1 cellular context compared by ENCODE assay signal in genomic region chr10:34121125-34121973, GRCh38.
TF ChIP-seq lines count a peak whose summit lies in the region.

No MANE protein-coding gene starts in this region.

TF ChIP-seq in HepG2, 621 proteins besides CTCF, POLR2A, EP300 and RAD21 (continued from another document and continues in another):
- no peak for TF ChIP-seq ZNF777 (CRISPR knock-in tag; IDR thresholded peaks at IDR 0.05)
- TF ChIP-seq MTA1 (CRISPR knock-in tag; IDR thresholded peaks at IDR 0.05; ENCODE audit: borderline replicate concordance), result no peak
- TF ChIP-seq MZF1 (CRISPR knock-in tag; IDR thresholded peaks at IDR 0.05; ENCODE audit: borderline replicate concordance), result no peak
- TF ChIP-seq KDM5B (CRISPR knock-in tag; IDR thresholded peaks at IDR 0.05; ENCODE audit: borderline replicate concordance), result no peak
- peak; percentile 58 for TF ChIP-seq ZNF629 (CRISPR knock-in tag; conservative IDR thresholded peaks at IDR 0.05)
- no peak for TF ChIP-seq ZFYVE20 (CRISPR knock-in tag; IDR thresholded peaks at IDR 0.05; ENCODE audit: borderline replicate concordance, low read depth)
- no peak for TF ChIP-seq SMAD9 (CRISPR knock-in tag; IDR thresholded peaks at IDR 0.05)
- TF ChIP-seq ZFAT (CRISPR knock-in tag; conservative IDR thresholded peaks at IDR 0.05), result no peak
- TF ChIP-seq SNAPC2 (CRISPR knock-in tag; IDR thresholded peaks at IDR 0.05), result no peak
- TF ChIP-seq ZNF331 (CRISPR knock-in tag; IDR thresholded peaks at IDR 0.05), result peak; percentile 97
- TF ChIP-seq ZNF691 (CRISPR knock-in tag; IDR thresholded peaks at IDR 0.05; ENCODE audit: borderline replicate concordance, low read depth), result peak; percentile 44; the same call in 1 of the 2 replicates
- no peak for TF ChIP-seq ZBTB4 (CRISPR knock-in tag; IDR thresholded peaks at IDR 0.05; ENCODE audit: borderline replicate concordance)
- TF ChIP-seq HES4 (CRISPR knock-in tag; IDR thresholded peaks at IDR 0.05; ENCODE audit: borderline replicate concordance), result no peak
- TF ChIP-seq ZNF484 (CRISPR knock-in tag; IDR thresholded peaks at IDR 0.05; ENCODE audit: borderline replicate concordance, low read depth), result no peak
- TF ChIP-seq ZNF768 (CRISPR knock-in tag; IDR thresholded peaks at IDR 0.05), result no peak
- TF ChIP-seq LCORL (IDR thresholded peaks at IDR 0.05), result peak; percentile 97
- peak; percentile 93 for TF ChIP-seq LCORL (CRISPR knock-in tag; IDR thresholded peaks at IDR 0.05)
- TF ChIP-seq SNRNP70 (IDR thresholded peaks at IDR 0.05; ENCODE audit: low read depth, low read length), result no peak
- TF ChIP-seq ZBTB21 (CRISPR knock-in tag; IDR thresholded peaks at IDR 0.05), result peak; percentile 38; the same call in 1 of the 2 replicates
- TF ChIP-seq KLF15 (CRISPR knock-in tag; IDR thresholded peaks at IDR 0.05; ENCODE audit: borderline replicate concordance), result no peak
- TF ChIP-seq ZSCAN12 (CRISPR knock-in tag; IDR thresholded peaks at IDR 0.05), result no peak
- TF ChIP-seq ZFX (CRISPR knock-in tag; IDR thresholded peaks at IDR 0.05; ENCODE audit: low read depth), result peak; percentile 73
- TF ChIP-seq ZNF343 (CRISPR knock-in tag; IDR thresholded peaks at IDR 0.05), result no peak; the same call in 1 of the 2 replicates
- 0 out of 2 replicates have a peak, but pooled peaks have one; percentile 55 for TF ChIP-seq ZNF230 (CRISPR knock-in tag; IDR thresholded peaks at IDR 0.05)
- no peak for TF ChIP-seq REL (CRISPR knock-in tag; conservative IDR thresholded peaks at IDR 0.05)
- TF ChIP-seq ZNF512 (CRISPR knock-in tag; IDR thresholded peaks at IDR 0.05), result no peak
- TF ChIP-seq PBX3 (CRISPR knock-in tag; IDR thresholded peaks at IDR 0.05; ENCODE audit: borderline replicate concordance), result no peak
- TF ChIP-seq ARNT2 (CRISPR knock-in tag; IDR thresholded peaks at IDR 0.05; ENCODE audit: low read depth), result no peak
- no peak for TF ChIP-seq LBX2 (CRISPR knock-in tag; IDR thresholded peaks at IDR 0.05; ENCODE audit: borderline replicate concordance)
- TF ChIP-seq BRCA1 (CRISPR knock-in tag; IDR thresholded peaks at IDR 0.05), result peak; percentile 74; the same call in 1 of the 2 replicates
- TF ChIP-seq SMYD3 (CRISPR knock-in tag; IDR thresholded peaks at IDR 0.05), result no peak
- TF ChIP-seq TFE3 (CRISPR knock-in tag; IDR thresholded peaks at IDR 0.05), result peak; percentile 87
- no peak for TF ChIP-seq MYC (CRISPR knock-in tag; IDR thresholded peaks at IDR 0.05; ENCODE audit: borderline replicate concordance)
- no peak for TF ChIP-seq NFE2L2 (IDR thresholded peaks at IDR 0.05; ENCODE audit: low read length)
- TF ChIP-seq ZFP82 (CRISPR knock-in tag; IDR thresholded peaks at IDR 0.05; ENCODE audit: borderline replicate concordance), result peak; percentile 33; the same call in 1 of the 2 replicates
- TF ChIP-seq ZNF563 (CRISPR knock-in tag; IDR thresholded peaks at IDR 0.05), result no peak
- TF ChIP-seq ELF4 (CRISPR knock-in tag; IDR thresholded peaks at IDR 0.05; ENCODE audit: borderline replicate concordance), result no peak
- peak; percentile 84; the same call in 1 of the 2 replicates for TF ChIP-seq CHD4 (IDR thresholded peaks at IDR 0.05; ENCODE audit: borderline replicate concordance, low read length)
- peak; percentile 94 for TF ChIP-seq SMAD3 (CRISPR knock-in tag; IDR thresholded peaks at IDR 0.05)
- TF ChIP-seq CC2D1A (CRISPR knock-in tag; IDR thresholded peaks at IDR 0.05), result no peak
- no peak for TF ChIP-seq TEAD2 (CRISPR knock-in tag; IDR thresholded peaks at IDR 0.05)
- TF ChIP-seq TFDP2 (CRISPR knock-in tag; IDR thresholded peaks at IDR 0.05), result peak; percentile 41
- TF ChIP-seq YEATS2 (CRISPR knock-in tag; IDR thresholded peaks at IDR 0.05; ENCODE audit: borderline replicate concordance), result peak; percentile 68; the same call in 1 of the 2 replicates
- TF ChIP-seq ZNF766 (CRISPR knock-in tag; IDR thresholded peaks at IDR 0.05; ENCODE audit: borderline replicate concordance), result no peak
- peak; percentile 97 for TF ChIP-seq KDM6A (CRISPR knock-in tag; IDR thresholded peaks at IDR 0.05; ENCODE audit: low read depth)
- TF ChIP-seq KAT8 (CRISPR knock-in tag; IDR thresholded peaks at IDR 0.05), result peak; percentile 79
- no peak for TF ChIP-seq ZNF607 (CRISPR knock-in tag; IDR thresholded peaks at IDR 0.05; ENCODE audit: borderline replicate concordance)
- 0 out of 2 replicates have a peak, but pooled peaks have one; percentile 32 for TF ChIP-seq ZNF761 (CRISPR knock-in tag; conservative IDR thresholded peaks at IDR 0.05)
- no peak for TF ChIP-seq JUNB (CRISPR knock-in tag; IDR thresholded peaks at IDR 0.05; ENCODE audit: borderline replicate concordance)
- no peak for TF ChIP-seq SP2 (CRISPR knock-in tag; IDR thresholded peaks at IDR 0.05)
- TF ChIP-seq ZNF75D (CRISPR knock-in tag; IDR thresholded peaks at IDR 0.05; ENCODE audit: borderline replicate concordance), result no peak
- TF ChIP-seq ZNF609 (CRISPR knock-in tag; IDR thresholded peaks at IDR 0.05; ENCODE audit: borderline replicate concordance), result peak; percentile 95
- TF ChIP-seq ZNF841 (CRISPR knock-in tag; IDR thresholded peaks at IDR 0.05; ENCODE audit: borderline replicate concordance), result no peak
- peak; percentile 61; the same call in 1 of the 2 replicates for TF ChIP-seq ZNF580 (CRISPR knock-in tag; IDR thresholded peaks at IDR 0.05; ENCODE audit: borderline replicate concordance, low read depth)
- TF ChIP-seq ZFP1 (CRISPR knock-in tag; IDR thresholded peaks at IDR 0.05), result peak; percentile 85; the same call in 1 of the 2 replicates
